In the genomic region with DNA sequence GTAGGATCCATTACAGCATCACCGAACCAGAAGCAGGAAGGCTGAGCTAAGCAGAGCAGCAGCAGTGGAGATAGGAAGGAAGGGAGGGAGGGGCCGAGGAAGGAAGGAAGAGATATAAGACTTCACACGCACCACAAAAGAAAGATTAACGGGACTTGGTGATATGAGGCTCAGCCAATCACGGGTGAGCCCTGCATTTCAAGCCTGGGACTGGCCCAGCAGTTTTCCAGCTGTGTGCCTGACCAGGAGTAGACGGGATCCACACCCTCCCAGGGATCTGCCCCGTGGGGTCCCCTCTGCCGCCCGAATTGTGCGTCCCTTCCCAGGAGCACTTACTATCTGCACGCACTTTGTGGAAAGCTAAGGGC, we compare ENCODE assay signal across 11 cellular contexts. TPM values are rescaled to one million over a fixed set of nuclear protein-coding genes. Genes with fewer than 3 reads are reported as not detected.
DNase-seq lines count a peak whose midpoint lies in the region; ATAC-seq, FAIRE-seq and TF ChIP-seq lines count a peak whose summit lies in the region.
"Had no signal": no experiment of that assay in that cellular context is flagged by ENCODE, and none has a peak within 500 bp of the region (broad histone marks: within the 10 kb centered on the region; RNA-seq: fewer than 3 reads in every experiment).

No MANE protein-coding gene starts in this region.

- H3K4me1 ChIP-seq in kidney (ENCODE audit: control insufficient read depth in 1 of 2, insufficient read depth in 1 of 2, low read depth in 1 of 2, low read length in 2 of 2) (peaks cover 0 to 14% of the 10 kb centered on the region in 2 donors), foreskin keratinocyte (no peaks in the 10 kb centered on the region)
- H3K4me1 ChIP-seq: adrenal gland had no signal

- DNase-seq in stimulated activated naive CD8-positive, alpha-beta T cell treated with anti-CD3 and anti-CD28 coated beads, Interleukin-15, Interleukin-2, amounts not matched to agents 100 U/mL and 50 U/mL, for 24 hours: no peak
- DNase-seq in activated naive CD4-positive, alpha-beta T cell treated with anti-CD3 and anti-CD28 coated beads, Interleukin-2, amount 50 U/mL, for 72 hours (ENCODE audit: low spot score in 2 of 2): no peak
- peak; percentile 74 for DNase-seq in kidney
- DNase-seq in kidney glomerular epithelial cell (lab: John Stamatoyannopoulos, UW): no peak
- no peak for DNase-seq in foreskin keratinocyte
- no peak for DNase-seq in HT-29 (ENCODE audit: low spot score)

- FAIRE-seq in kidney (lab: Jason Lieb, UNC): no peak
- FAIRE-seq: D721Med had no signal

- no peak overlapping the region for H3K9ac ChIP-seq in kidney (ENCODE audit: low read length in 2 of 2)

- intact Hi-C loops in kidney (cut with DNase I): no loop called here

- peak overlapping the region in 1 of 2 donors; percentile 52 for H3K4me3 ChIP-seq in kidney (ENCODE audit: low read length in 2 of 2)

- H3K27me3 ChIP-seq in foreskin keratinocyte: peaks cover 23% of the 10 kb centered on the region
- H3K27me3 ChIP-seq: adrenal gland had no signal

- H3K27me3 Mint-ChIP-seq in stimulated activated naive CD8-positive, alpha-beta T cell treated with anti-CD3 and anti-CD28 coated beads, Interleukin-15, Interleukin-2, amounts not matched to agents 100 ng/mL and 50 ng/mL, for 24 hours: no peaks in the 10 kb centered on the region

- H3K27ac Mint-ChIP-seq in stimulated activated naive CD8-positive, alpha-beta T cell treated with anti-CD3 and anti-CD28 coated beads, Interleukin-15, Interleukin-2, amounts not matched to agents 100 ng/mL and 50 ng/mL, for 24 hours: peak overlapping the region; percentile 84
- peak overlapping the region; percentile 46 to 78 for H3K27ac Mint-ChIP-seq in activated naive CD4-positive, alpha-beta T cell treated with anti-CD3 and anti-CD28 coated beads, Interleukin-2, amount 50 U/mL, for 72 hours

- H3K9me3 Mint-ChIP-seq in stimulated activated naive CD8-positive, alpha-beta T cell treated with anti-CD3 and anti-CD28 coated beads, Interleukin-15, Interleukin-2, amounts not matched to agents 100 ng/mL and 50 ng/mL, for 24 hours: no peaks in the 10 kb centered on the region
- H3K9me3 Mint-ChIP-seq in activated naive CD4-positive, alpha-beta T cell treated with anti-CD3 and anti-CD28 coated beads, Interleukin-2, amount 50 U/mL, for 72 hours: no peaks in the 10 kb centered on the region

- TF ChIP-seq CTCF in kidney (IDR thresholded peaks at IDR 0.05; ENCODE audit: borderline replicate concordance, extremely low read depth, insufficient read depth) (no peak), foreskin keratinocyte (conservative IDR thresholded peaks at IDR 0.05) (no peak)

- ATAC-seq in stimulated activated naive CD8-positive, alpha-beta T cell treated with anti-CD3 and anti-CD28 coated beads, Interleukin-15, Interleukin-2, amounts not matched to agents 100 U/mL and 50 U/mL, for 24 hours: no peak
- ATAC-seq in activated naive CD4-positive, alpha-beta T cell treated with anti-CD3 and anti-CD28 coated beads, Interleukin-2, amount 50 U/mL, for 72 hours: peak; percentile 32 to 56
- ATAC-seq in foreskin keratinocyte (no peak), HG03378 (IDR thresholded peaks at IDR 0.05; ENCODE audit: unreplicated experiment) (no peak)

- H3K9me3 ChIP-seq in kidney (ENCODE audit: control insufficient read depth in 1 of 2, low read length in 2 of 2): no peaks in the 10 kb centered on the region
- H3K9me3 ChIP-seq: adrenal gland had no signal

- H3K36me3 Mint-ChIP-seq in stimulated activated naive CD8-positive, alpha-beta T cell treated with anti-CD3 and anti-CD28 coated beads, Interleukin-15, Interleukin-2, amounts not matched to agents 100 ng/mL and 50 ng/mL, for 24 hours (ENCODE audit: low read depth): no peaks in the 10 kb centered on the region
- peaks cover 0 to 6% of the 10 kb centered on the region in 2 donors for H3K36me3 Mint-ChIP-seq in activated naive CD4-positive, alpha-beta T cell treated with anti-CD3 and anti-CD28 coated beads, Interleukin-2, amount 50 U/mL, for 72 hours

- peaks cover 49% of the 10 kb centered on the region for H3K4me1 Mint-ChIP-seq in stimulated activated naive CD8-positive, alpha-beta T cell treated with anti-CD3 and anti-CD28 coated beads, Interleukin-15, Interleukin-2, amounts not matched to agents 100 ng/mL and 50 ng/mL, for 24 hours (ENCODE audit: low read depth)

- peak overlapping the region; percentile 78 for H3K4me3 Mint-ChIP-seq in stimulated activated naive CD8-positive, alpha-beta T cell treated with anti-CD3 and anti-CD28 coated beads, Interleukin-15, Interleukin-2, amounts not matched to agents 100 ng/mL and 50 ng/mL, for 24 hours

- no peaks in the 10 kb centered on the region for H3K36me3 ChIP-seq in kidney (ENCODE audit: control insufficient read depth in 1 of 2, insufficient read depth in 2 of 2, low read length in 2 of 2)
- H3K36me3 ChIP-seq: adrenal gland had no signal

- H3K27ac ChIP-seq in kidney (ENCODE audit: low read depth in 2 of 2, low read length in 2 of 2) (peak overlapping the region in 1 of 2 donors; percentile 16), foreskin keratinocyte (no peak overlapping the region)

RNA-seq across cellular contexts. Expression of gene ATG9B, which starts 16.2 kb away (rescaled TPM):
- total RNA-seq in activated naive CD4-positive, alpha-beta T cell treated with anti-CD3 and anti-CD28 coated beads, Interleukin-2, amount 50 U/mL, for 72 hours: 10 to 100 TPM in 1 of 2 donors, 1 to 10 TPM in 1; 1.1 to 14.9 TPM
- total RNA-seq in kidney (0.19 TPM), foreskin keratinocyte (0.18 and 0.31 TPM in 2 replicates)
- polyA plus RNA-seq in kidney (ENCODE audit: insufficient read depth, low read depth, low replicate concordance) (0.19 TPM), foreskin keratinocyte (0.16 and 0.20 TPM in 2 replicates)
- total RNA-seq in HT-29 (2014; rRNA removed; shearing (Covaris generic)): 0.47 and 1.0 TPM in 2 replicates
- total RNA-seq: HT1080 had no signal

RNA-seq across cellular contexts. Expression of gene NOS3, which starts 17.3 kb away (rescaled TPM):
- total RNA-seq in activated naive CD4-positive, alpha-beta T cell treated with anti-CD3 and anti-CD28 coated beads, Interleukin-2, amount 50 U/mL, for 72 hours: 10 to 100 TPM in 1 of 2 donors, 1 to 10 TPM in 1; 1.8 to 12.7 TPM
- 51.7 TPM for total RNA-seq in kidney
- 9.3 TPM for polyA plus RNA-seq in kidney (ENCODE audit: insufficient read depth, low read depth, low replicate concordance)
- total RNA-seq in foreskin keratinocyte: 3.4 and 5.3 TPM in 2 replicates
- polyA plus RNA-seq in foreskin keratinocyte: 2.1 and 6.0 TPM in 2 replicates
- 6.7 and 13.0 TPM in 2 replicates for total RNA-seq in HT-29 (2014; rRNA removed; shearing (Covaris generic))

RNA-seq across cellular contexts. Expression of gene ABCB8, which starts 20.1 kb away (rescaled TPM):
- total RNA-seq in activated naive CD4-positive, alpha-beta T cell treated with anti-CD3 and anti-CD28 coated beads, Interleukin-2, amount 50 U/mL, for 72 hours: 10 to 100 TPM; 42.6 to 78.3 TPM
- total RNA-seq in kidney: 36.0 TPM
- 34.3 TPM for polyA plus RNA-seq in kidney (ENCODE audit: insufficient read depth, low read depth, low replicate concordance)
- total RNA-seq in foreskin keratinocyte: 43.0 and 45.9 TPM in 2 replicates
- 46.2 and 47.3 TPM in 2 replicates for polyA plus RNA-seq in foreskin keratinocyte
- 81.6 and 97.8 TPM in 2 replicates for total RNA-seq in HT-29 (2014; rRNA removed; shearing (Covaris generic))

RNA-seq across cellular contexts. Expression of gene KCNH2, which starts 30.0 kb away (rescaled TPM):
- under 1 TPM; 0.41 to 0.72 TPM for total RNA-seq in activated naive CD4-positive, alpha-beta T cell treated with anti-CD3 and anti-CD28 coated beads, Interleukin-2, amount 50 U/mL, for 72 hours
- total RNA-seq in kidney (1.3 TPM), foreskin keratinocyte (not detected in 2 replicates)
- polyA plus RNA-seq in kidney (ENCODE audit: insufficient read depth, low read depth, low replicate concordance) (1.5 TPM), foreskin keratinocyte (not detected in 2 replicates)
- 2.2 and 2.8 TPM in 2 replicates for total RNA-seq in HT-29 (2014; rRNA removed; shearing (Covaris generic))

RNA-seq across cellular contexts. Expression of gene ASIC3, which starts 40.2 kb away (rescaled TPM):
- 10 to 100 TPM in 1 of 2 donors, 1 to 10 TPM in 1; 7.6 to 19.7 TPM for total RNA-seq in activated naive CD4-positive, alpha-beta T cell treated with anti-CD3 and anti-CD28 coated beads, Interleukin-2, amount 50 U/mL, for 72 hours
- total RNA-seq in kidney (1.9 TPM), foreskin keratinocyte (0.25 and 0.95 TPM in 2 replicates)
- polyA plus RNA-seq in kidney (ENCODE audit: insufficient read depth, low read depth, low replicate concordance) (3.1 TPM), foreskin keratinocyte (0.51 and 0.60 TPM in 2 replicates)
- 1.5 and 2.2 TPM in 2 replicates for total RNA-seq in HT-29 (2014; rRNA removed; shearing (Covaris generic))

Comparison
In these comparisons a context has a peak if more than half of its experiments do, and no peak if none do; other contexts are left out.
1. ATAC-seq: peak in activated naive CD4-positive, alpha-beta T cell treated with anti-CD3 and anti-CD28 coated beads, Interleukin-2, amount 50 U/mL, for 72 hours (2 of 2); none in stimulated activated naive CD8-positive, alpha-beta T cell treated with anti-CD3 and anti-CD28 coated beads, Interleukin-15, Interleukin-2, amounts not matched to agents 100 U/mL and 50 U/mL, for 24 hours (single experiment), foreskin keratinocyte (single experiment) and HG03378 (single experiment).